ENCODE assay signal across 22 cellular contexts in the genomic region with DNA sequence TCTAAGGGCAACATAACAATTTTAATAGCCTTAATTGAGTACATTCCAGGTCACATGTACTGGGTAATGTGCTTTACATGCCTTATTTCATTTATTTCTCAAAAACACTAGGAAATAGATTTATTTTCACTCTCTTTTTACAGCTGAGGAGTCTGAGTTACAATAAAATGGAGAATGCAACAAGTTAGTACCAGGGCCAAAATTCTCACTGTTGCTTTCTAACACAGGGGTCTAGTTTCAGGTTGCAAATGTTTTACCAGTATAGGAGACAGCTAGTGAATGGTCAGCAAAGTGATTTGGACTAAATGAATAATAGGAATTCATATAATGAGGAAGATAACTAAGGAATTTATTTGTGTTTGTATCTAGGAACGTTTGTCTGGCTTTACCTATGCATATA.
DNase-seq lines count a peak whose midpoint lies in the region; ATAC-seq, FAIRE-seq and TF ChIP-seq lines count a peak whose summit lies in the region.
"Had no signal": no experiment of that assay in that cellular context is flagged by ENCODE, and none has a peak within 500 bp of the region (broad histone marks: within the 10 kb centered on the region; RNA-seq: fewer than 3 reads in every experiment).

No MANE protein-coding gene starts in this region.

- TF ChIP-seq CTCF in HEK293 (tag by site-specific recombination; IDR thresholded peaks at IDR 0.05) (no peak), endothelial cell of umbilical vein (IDR thresholded peaks at IDR 0.05; ENCODE audit: extremely low read depth in 1 of 2, insufficient read depth in 1 of 2, low read depth in 1 of 2, low read length in 2 of 2) (no peak), osteoblast (IDR thresholded peaks at IDR 0.05; ENCODE audit: extremely low read depth, low read depth, low read length) (no peak)

- H2AFZ ChIP-seq in endothelial cell of umbilical vein (ENCODE audit: low read depth, low read length): peak overlapping the region; percentile 29
- no peak overlapping the region for H2AFZ ChIP-seq in osteoblast (ENCODE audit: low read length)
- H2AFZ ChIP-seq in trophoblast cell (ENCODE audit: insufficient read depth, low read length, poor library complexity): no peak overlapping the region
- H2AFZ ChIP-seq: GM23248 had no signal

- CTCF ChIA-PET in HEK293 (lab: Yijun Ruan, JAX): interaction anchor here (0.8 kb wide), 1 partner anchor 168 kb away, joined by 3 read pairs; no protein-coding TSS in a partner anchor
- CTCF ChIA-PET in endothelial cell of umbilical vein (lab: Charles Lee): interaction anchor here (1.1 kb wide), 1 partner anchor 123 kb away, joined by 4 read pairs; no protein-coding TSS in a partner anchor

- H3K27me3 Mint-ChIP-seq in stimulated activated naive B cell treated with anti-CD40 and anti-IgM and Interleukin-4, amounts not matched to agents 10 μg/mL and 1 μg/mL and 100 μg/mL, for 72 hours: no peaks in the 10 kb centered on the region
- H3K27me3 Mint-ChIP-seq: CD4-positive, alpha-beta T cell; CD8-positive, alpha-beta memory T cell had no signal

- dilution Hi-C loops in endothelial cell of umbilical vein (cut with MboI; ENCODE audit: extremely low pct_ligation_motif_present, low sequenced_read_pairs): no loop called here

- H3K27ac ChIP-seq in HEK293 (ENCODE audit: extremely low read depth, low read depth, low read length) (no peak overlapping the region), endothelial cell of umbilical vein (ENCODE audit: insufficient read depth, low read depth, low read length) (no peak overlapping the region), osteoblast (ENCODE audit: low read depth, low read length) (no peak overlapping the region), trophoblast cell (ENCODE audit: low read depth, low read length) (no peak overlapping the region)
- H3K27ac ChIP-seq: BLaER1 treated with 17β-estradiol and CSF1 and Interleukin-3, amounts not matched to agents 10 nM and 100 nM; GM23248 had no signal

- no peak overlapping the region for H3K14ac ChIP-seq in trophoblast cell (ENCODE audit: low read length)

- H3K36me3 ChIP-seq in HEK293 (ENCODE audit: control insufficient read depth in 2 of 2, insufficient read depth in 1 of 2, low read length in 2 of 2): no peaks in the 10 kb centered on the region
- no peaks in the 10 kb centered on the region for H3K36me3 ChIP-seq in endothelial cell of umbilical vein (ENCODE audit: control insufficient read depth in 2 of 2, extremely low read depth in 1 of 2, insufficient read depth in 2 of 2, low read length in 2 of 2)
- H3K36me3 ChIP-seq in osteoblast (ENCODE audit: insufficient read depth, low read length): no peaks in the 10 kb centered on the region
- no peaks in the 10 kb centered on the region for H3K36me3 ChIP-seq in trophoblast cell (ENCODE audit: control insufficient read depth in 1 of 2, insufficient read depth in 2 of 2, low read length in 2 of 2)
- H3K36me3 ChIP-seq: BE2C; BLaER1 treated with 17β-estradiol and CSF1 and Interleukin-3, amounts not matched to agents 10 nM and 100 nM had no signal

- POLR2A ChIA-PET in HEK293 (lab: Yijun Ruan, JAX) (no interaction called here), endothelial cell of umbilical vein (lab: Charles Lee) (no interaction called here)

- ATAC-seq in stimulated activated naive B cell treated with anti-CD40 and anti-IgM and Interleukin-4, amounts not matched to agents 10 μg/mL and 1 μg/mL and 100 μg/mL, for 72 hours (replicated peaks): no peak
- ATAC-seq in HG02588 (IDR thresholded peaks at IDR 0.05; ENCODE audit: unreplicated experiment): no peak
- ATAC-seq: GM12878, HCT116 had no signal

- no peak overlapping the region for H3K4me2 ChIP-seq in endothelial cell of umbilical vein (ENCODE audit: insufficient read depth, low read length)
- H3K4me2 ChIP-seq in osteoblast (ENCODE audit: insufficient read depth, low read length): no peak overlapping the region
- no peak overlapping the region for H3K4me2 ChIP-seq in trophoblast cell (ENCODE audit: low read length)
- H3K4me2 ChIP-seq: BLaER1 treated with 17β-estradiol and CSF1 and Interleukin-3, amounts not matched to agents 10 nM and 100 nM had no signal

- TF ChIP-seq POLR2A in endothelial cell of umbilical vein (IDR thresholded peaks at IDR 0.05; ENCODE audit: low read depth, low read length): no peak

- no peaks in the 10 kb centered on the region for H3K9me1 ChIP-seq in endothelial cell of umbilical vein (replicated peaks; ENCODE audit: control insufficient read depth, extremely low read depth, insufficient read depth, low read length)

- no peak overlapping the region for H2BK5ac ChIP-seq in trophoblast cell (ENCODE audit: low read depth, low read length, poor library complexity)

- no peaks in the 10 kb centered on the region for H3K4me1 Mint-ChIP-seq in stimulated activated naive B cell treated with anti-CD40 and anti-IgM and Interleukin-4, amounts not matched to agents 10 μg/mL and 1 μg/mL and 100 μg/mL, for 72 hours
- H3K4me1 Mint-ChIP-seq: CD14-positive monocyte; CD8-positive, alpha-beta memory T cell; H9 had no signal

- H2AK5ac ChIP-seq in trophoblast cell (ENCODE audit: low read length): no peak overlapping the region

- H3K4me1 ChIP-seq in HEK293 (ENCODE audit: control insufficient read depth, insufficient read depth, low read length): no peaks in the 10 kb centered on the region
- no peaks in the 10 kb centered on the region for H3K4me1 ChIP-seq in endothelial cell of umbilical vein (ENCODE audit: control insufficient read depth, extremely low read depth, insufficient read depth, low read length)
- no peaks in the 10 kb centered on the region for H3K4me1 ChIP-seq in osteoblast (ENCODE audit: insufficient read depth, low read length)
- no peaks in the 10 kb centered on the region for H3K4me1 ChIP-seq in trophoblast cell (ENCODE audit: control insufficient read depth in 1 of 2, insufficient read depth in 2 of 2, low read length in 2 of 2)
- H3K4me1 ChIP-seq: BE2C had no signal

- H4K20me1 ChIP-seq in endothelial cell of umbilical vein (replicated peaks; ENCODE audit: control insufficient read depth, extremely low read depth, insufficient read depth, low read length) (no peaks in the 10 kb centered on the region), osteoblast (ENCODE audit: insufficient read depth, low read length) (no peaks in the 10 kb centered on the region)
- H4K20me1 ChIP-seq: BLaER1 treated with 17β-estradiol and CSF1 and Interleukin-3, amounts not matched to agents 10 nM and 100 nM had no signal

- no peak for DNase-seq in endothelial cell of umbilical vein (ENCODE audit: low read depth, low spot score)
- DNase-seq in osteoblast (ENCODE audit: insufficient read length, low spot score, missing footprints): peak; percentile 14
- DNase-seq in trophoblast cell: no peak
- DNase-seq in stimulated activated naive B cell treated with anti-CD40 and anti-IgM and Interleukin-4, amounts not matched to agents 10 μg/mL and 1 μg/mL and 100 μg/mL, for 72 hours: no peak
- DNase-seq: BE2C; CD4-positive, alpha-beta T cell; CD8-positive, alpha-beta memory T cell; DMS 273 treated with DMSO at 0.1 percent for 48 hours; DMS79; EL; GDM1; GM23248; H9; HFFc6 had no signal

- no peak overlapping the region for H2BK12ac ChIP-seq in trophoblast cell (ENCODE audit: low read length)

- H4K91ac ChIP-seq in trophoblast cell (ENCODE audit: low read depth, low read length): no peak overlapping the region

- FAIRE-seq in endothelial cell of umbilical vein (lab: Jason Lieb, UNC): no peak
- FAIRE-seq: D721Med, GM12878, GM19239 had no signal

- BruUV-seq in endothelial cell of umbilical vein (replicated peaks; lab: Mats Ljungman, UMichigan): no TSS peak

- no peaks in the 10 kb centered on the region for H3K79me1 ChIP-seq in trophoblast cell (ENCODE audit: low read length)

- WGBS in trophoblast cell (ENCODE audit: extremely low coverage, insufficient coverage, insufficient read length): no CpG with 5 or more reads among the region's 1 CpG

- H3K36me3 Mint-ChIP-seq in stimulated activated naive B cell treated with anti-CD40 and anti-IgM and Interleukin-4, amounts not matched to agents 10 μg/mL and 1 μg/mL and 100 μg/mL, for 72 hours: no peaks in the 10 kb centered on the region
- H3K36me3 Mint-ChIP-seq: CD14-positive monocyte had no signal

- no peak overlapping the region for H3K4ac ChIP-seq in trophoblast cell (ENCODE audit: low read depth, low read length)

- H3K27me3 ChIP-seq in endothelial cell of umbilical vein (ENCODE audit: control insufficient read depth in 2 of 2, insufficient read depth in 2 of 2, low read length in 2 of 2): no peaks in the 10 kb centered on the region
- no peaks in the 10 kb centered on the region for H3K27me3 ChIP-seq in osteoblast (ENCODE audit: insufficient read depth, low read length)
- H3K27me3 ChIP-seq in trophoblast cell (ENCODE audit: insufficient read depth, low read length): no peaks in the 10 kb centered on the region
- H3K27me3 ChIP-seq: BE2C; BLaER1 treated with 17β-estradiol and CSF1 and Interleukin-3, amounts not matched to agents 10 nM and 100 nM had no signal

- H4K12ac ChIP-seq in trophoblast cell (ENCODE audit: low read depth, low read length): no peak overlapping the region

- H3K4me3 ChIP-seq in HEK293 (ENCODE audit: low read depth, low read length) (no peak overlapping the region), endothelial cell of umbilical vein (replicated peaks in 1 of 3; ENCODE audit: insufficient read depth in 1 of 3, low read depth in 1 of 3, low read length in 3 of 3) (no peak overlapping the region), osteoblast (ENCODE audit: insufficient read depth, low read length) (no peak overlapping the region), trophoblast cell (ENCODE audit: low read depth, low read length) (no peak overlapping the region)
- H3K4me3 ChIP-seq: BLaER1 treated with 17β-estradiol and CSF1 and Interleukin-3, amounts not matched to agents 10 nM and 100 nM; GM12878; GM23248 had no signal

- H3K23ac ChIP-seq in trophoblast cell (ENCODE audit: low read length): no peak overlapping the region

- H3K9me3 Mint-ChIP-seq in stimulated activated naive B cell treated with anti-CD40 and anti-IgM and Interleukin-4, amounts not matched to agents 10 μg/mL and 1 μg/mL and 100 μg/mL, for 72 hours: peaks cover 2 to 4% of the 10 kb centered on the region in 2 donors
- H3K9me3 Mint-ChIP-seq: CD4-positive, alpha-beta T cell; H9; HFFc6 had no signal

- no peaks in the 10 kb centered on the region for H3K9me3 ChIP-seq in HEK293 (ENCODE audit: control insufficient read depth, insufficient read depth, low read depth, low read length)
- no peaks in the 10 kb centered on the region for H3K9me3 ChIP-seq in endothelial cell of umbilical vein (replicated peaks; ENCODE audit: control insufficient read depth, insufficient read depth, low read length)
- H3K9me3 ChIP-seq in osteoblast (ENCODE audit: low read depth, low read length): no peaks in the 10 kb centered on the region
- no peaks in the 10 kb centered on the region for H3K9me3 ChIP-seq in trophoblast cell (ENCODE audit: insufficient read depth, low read depth, low read length)
- H3K9me3 ChIP-seq: BE2C; BLaER1 treated with 17β-estradiol and CSF1 and Interleukin-3, amounts not matched to agents 10 nM and 100 nM had no signal

- no peak overlapping the region for H3K27ac Mint-ChIP-seq in stimulated activated naive B cell treated with anti-CD40 and anti-IgM and Interleukin-4, amounts not matched to agents 10 μg/mL and 1 μg/mL and 100 μg/mL, for 72 hours
- H3K27ac Mint-ChIP-seq: CD14-positive monocyte; CD4-positive, alpha-beta T cell; CD8-positive, alpha-beta memory T cell; H9; HFFc6 had no signal

- H3K4me3 Mint-ChIP-seq in stimulated activated naive B cell treated with anti-CD40 and anti-IgM and Interleukin-4, amounts not matched to agents 10 μg/mL and 1 μg/mL and 100 μg/mL, for 72 hours: no peak overlapping the region
- H3K4me3 Mint-ChIP-seq: CD14-positive monocyte; CD4-positive, alpha-beta T cell; CD8-positive, alpha-beta memory T cell; H9; HFFc6 had no signal

- H3K79me2 ChIP-seq in endothelial cell of umbilical vein (ENCODE audit: control insufficient read depth, insufficient read depth, low read length) (no peaks in the 10 kb centered on the region), osteoblast (ENCODE audit: insufficient read depth, low read length) (no peaks in the 10 kb centered on the region), trophoblast cell (ENCODE audit: control insufficient read depth, insufficient read depth, low read length, poor library complexity) (no peaks in the 10 kb centered on the region)

- H3K9ac ChIP-seq in endothelial cell of umbilical vein (replicated peaks; ENCODE audit: extremely low read depth, insufficient read depth, low read length): no peak overlapping the region
- H3K9ac ChIP-seq in trophoblast cell (ENCODE audit: low read length): no peak overlapping the region
- H3K9ac ChIP-seq: BLaER1 treated with 17β-estradiol and CSF1 and Interleukin-3, amounts not matched to agents 10 nM and 100 nM; GM23248 had no signal

- H3K18ac ChIP-seq in trophoblast cell (ENCODE audit: low read length): no peak overlapping the region

- intact Hi-C loops in endothelial cell of umbilical vein (cut with micrococcal nuclease): no loop called here

- H4K8ac ChIP-seq in trophoblast cell (ENCODE audit: low read depth, low read length): no peak overlapping the region

- no peak overlapping the region for H2BK120ac ChIP-seq in trophoblast cell (ENCODE audit: insufficient read depth, low read length, poor library complexity)
